ENCODE assay signal across 8 cellular contexts in genomic region chr12:34291426-34291901, GRCh38.
"Had no signal": no experiment of that assay in that cellular context is flagged by ENCODE, and none has a peak within 500 bp of the region (broad histone marks: within the 10 kb centered on the region; RNA-seq: fewer than 3 reads in every experiment).

No MANE protein-coding gene starts in this region.

- H3K4me3 ChIP-seq: breast epithelium, pancreas had no signal

- DNase-seq: activated CD4-positive, alpha-beta memory T cell treated with anti-CD3 and anti-CD28 coated beads for 36 hours; hypothalamus; retina; stimulated activated CD4-positive, alpha-beta T cell treated with anti-CD3 and anti-CD28 coated beads, Interleukin-2, amount 100 ng/mL, for 24 hours; stimulated activated naive B cell treated with anti-CD40 and anti-IgM and Interleukin-4, amounts not matched to agents 10 μg/mL and 1 μg/mL and 100 μg/mL, for 72 hours; substantia nigra had no signal

- H3K27ac ChIP-seq: breast epithelium, pancreas had no signal
